In the genomic region with DNA sequence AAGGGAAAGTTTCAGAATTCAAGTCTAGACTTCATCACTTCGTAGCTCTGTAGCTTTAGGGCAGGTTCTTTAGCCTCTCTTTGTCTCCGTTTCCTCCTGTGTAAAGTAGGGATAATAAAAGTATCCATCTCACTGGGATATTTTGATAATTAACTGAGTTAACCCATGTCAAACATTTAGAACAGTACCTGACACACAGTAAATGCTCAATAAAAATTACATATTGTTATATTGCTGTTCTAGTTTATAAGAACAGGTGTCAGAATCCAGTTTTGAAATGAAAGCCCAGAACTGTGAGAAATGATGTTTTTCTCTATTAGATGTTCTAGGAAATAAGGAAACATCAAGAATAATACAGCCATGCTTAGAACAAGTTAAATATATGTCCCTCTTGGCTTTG, we compare ENCODE assay signal across 29 cellular contexts. TPM values are rescaled to one million over a fixed set of nuclear protein-coding genes. Genes with fewer than 3 reads are reported as not detected.
"Had no signal": no experiment of that assay in that cellular context is flagged by ENCODE, and none has a peak within 500 bp of the region (broad histone marks: within the 10 kb centered on the region; RNA-seq: fewer than 3 reads in every experiment).

No MANE protein-coding gene starts in this region.

- H3K27me3 ChIP-seq: breast epithelium, colonic mucosa, MG63 had no signal

- H3K36me3 ChIP-seq: breast epithelium, colonic mucosa had no signal

- H3K4me3 Mint-ChIP-seq: activated CD4-positive, alpha-beta memory T cell treated with anti-CD3 and anti-CD28 coated beads for 36 hours; activated CD4-positive, alpha-beta T cell treated with anti-CD3 and anti-CD28 coated beads, Interleukin-2, amount 10 ng/mL, durations not matched to agents 7 days and 5 days; activated T-cell treated with anti-CD3 and anti-CD28 coated beads, Interleukin-2, amount 50 U/mL, for 4 hours; T-cell had no signal

- H3K9me3 ChIP-seq: breast epithelium, colonic mucosa, MG63 had no signal

- ATAC-seq: activated T-cell treated with anti-CD3 and anti-CD28 coated beads, Interleukin-2, amount 50 U/mL, for 4 hours; T-cell had no signal

- DNase-seq: activated CD4-positive, alpha-beta memory T cell treated with anti-CD3 and anti-CD28 coated beads for 36 hours; activated CD4-positive, alpha-beta T cell treated with anti-CD3 and anti-CD28 coated beads, Interleukin-2, amount 10 ng/mL, durations not matched to agents 7 days and 5 days; activated CD4-positive, CD25-positive, alpha-beta regulatory T cell; activated CD8-positive, alpha-beta memory T cell treated with anti-CD3 and anti-CD28 coated beads for 24 hours; activated gamma-delta T cell; activated naive CD4-positive, alpha-beta T cell treated with anti-CD3 and anti-CD28 coated beads, Interleukin-2, amount 50 U/mL, for 16 hours; activated T-cell treated with anti-CD3 and anti-CD28 coated beads, Interleukin-2, amount 50 U/mL, for 4 hours; aorta; caudate nucleus; colonic mucosa; MG63; MV-4-11; NCI-H1092 treated with DMSO at 0.1 percent for 48 hours; NCI-H1417 treated with DMSO at 0.1 percent for 48 hours; NCI-H1694; NCI-H2029; NCI-H2107; NCI-H2171 treated with DMSO at 0.1 percent for 48 hours; NCI-H226; NCI-H526; NCI-H774; SHP77 treated with DMSO at 0.1 percent for 48 hours; T-cell had no signal

- H3K4me1 ChIP-seq: breast epithelium had no signal

- H3K27ac Mint-ChIP-seq: activated CD4-positive, alpha-beta memory T cell treated with anti-CD3 and anti-CD28 coated beads for 36 hours; activated CD4-positive, alpha-beta T cell treated with anti-CD3 and anti-CD28 coated beads, Interleukin-2, amount 10 ng/mL, durations not matched to agents 7 days and 5 days; T-cell had no signal

- H3K27ac ChIP-seq: breast epithelium, colonic mucosa, VCaP had no signal

- H3K4me3 ChIP-seq: breast epithelium, colonic mucosa, MG63 had no signal

- H3K27me3 Mint-ChIP-seq: activated CD4-positive, alpha-beta memory T cell treated with anti-CD3 and anti-CD28 coated beads for 36 hours; activated CD4-positive, alpha-beta T cell treated with anti-CD3 and anti-CD28 coated beads, Interleukin-2, amount 10 ng/mL, durations not matched to agents 7 days and 5 days; T-cell had no signal

- H3K9me3 Mint-ChIP-seq: activated CD4-positive, alpha-beta memory T cell treated with anti-CD3 and anti-CD28 coated beads for 36 hours; activated CD4-positive, alpha-beta T cell treated with anti-CD3 and anti-CD28 coated beads, Interleukin-2, amount 10 ng/mL, durations not matched to agents 7 days and 5 days; activated T-cell treated with anti-CD3 and anti-CD28 coated beads, Interleukin-2, amount 50 U/mL, for 4 hours; T-cell had no signal

- H3K36me3 Mint-ChIP-seq: activated CD4-positive, alpha-beta memory T cell treated with anti-CD3 and anti-CD28 coated beads for 36 hours; T-cell had no signal

RNA-seq across cellular contexts. Expression of gene PDZD9, which starts 11.3 kb away (rescaled TPM):
- total RNA-seq: activated CD4-positive, alpha-beta memory T cell treated with anti-CD3 and anti-CD28 coated beads for 36 hours; activated CD4-positive, alpha-beta T cell treated with anti-CD3 and anti-CD28 coated beads, Interleukin-2, amount 10 ng/mL, durations not matched to agents 7 days and 5 days; activated T-cell treated with anti-CD3 and anti-CD28 coated beads, Interleukin-2, amount 50 U/mL, for 4 hours; aorta; breast epithelium; cerebellum; colonic mucosa; LHCN-M2; NCI-H460; T-cell; T-helper 2 cell treated with Interferon-gamma antibody and Interleukin-4, amounts not matched to agents 100 ng/mL and 5 ng/mL, for 36 hours had no signal
- polyA plus RNA-seq: aorta had no signal
